In genomic region chr3:134029734-134030381, GRCh38 we compare ENCODE assay signal across 8 cellular contexts.
DNase-seq lines count a peak whose midpoint lies in the region; ATAC-seq and TF ChIP-seq lines count a peak whose summit lies in the region.

Gene SLCO2A1 (minus strand): TSS chr3:134029925. CDS start chr3:134029802, 123 bp downstream.

- no peaks in the 10 kb centered on the region for H3K9me3 Mint-ChIP-seq in stimulated activated naive B cell treated with anti-CD40 and anti-IgM and Interleukin-4, amounts not matched to agents 10 μg/mL and 1 μg/mL and 100 μg/mL, for 72 hours

- DNase-seq in D341Med (ENCODE audit: low spot score): peak; percentile 74
- DNase-seq in NB4 (ENCODE audit: low read depth): peak; percentile 51
- peak; percentile 43 for DNase-seq in T47D (ENCODE audit: low read depth in 1 of 2, low spot score in 1 of 2)
- peak; percentile 14 for DNase-seq in kidney glomerular epithelial cell (lab: John Stamatoyannopoulos, UW)
- DNase-seq in stimulated activated naive B cell treated with anti-CD40 and anti-IgM and Interleukin-4, amounts not matched to agents 10 μg/mL and 1 μg/mL and 100 μg/mL, for 72 hours: no peak

- H3K36me3 Mint-ChIP-seq in stimulated activated naive B cell treated with anti-CD40 and anti-IgM and Interleukin-4, amounts not matched to agents 10 μg/mL and 1 μg/mL and 100 μg/mL, for 72 hours: no peaks in the 10 kb centered on the region

- TF ChIP-seq CTCF in NB4 (IDR thresholded peaks at IDR 0.05; ENCODE audit: low read depth, low read length): no peak

- H3K4me3 Mint-ChIP-seq in stimulated activated naive B cell treated with anti-CD40 and anti-IgM and Interleukin-4, amounts not matched to agents 10 μg/mL and 1 μg/mL and 100 μg/mL, for 72 hours: peak within 1 kb of the TSS; percentile 68 to 79

- ATAC-seq in stimulated activated naive B cell treated with anti-CD40 and anti-IgM and Interleukin-4, amounts not matched to agents 10 μg/mL and 1 μg/mL and 100 μg/mL, for 72 hours (replicated peaks): peak; percentile 46 to 58
- ATAC-seq in GM21737 (IDR thresholded peaks at IDR 0.05; ENCODE audit: unreplicated experiment) (no peak), GM18867 (IDR thresholded peaks at IDR 0.05; ENCODE audit: unreplicated experiment) (no peak), HG02678 (IDR thresholded peaks at IDR 0.05; ENCODE audit: unreplicated experiment) (no peak)

- no peak within 1 kb of the TSS for H3K4me3 ChIP-seq in NB4 (ENCODE audit: low read depth, low read length)

- TF ChIP-seq POLR2A in NB4 (IDR thresholded peaks at IDR 0.05; ENCODE audit: extremely low read depth, insufficient read length): no peak

- in situ Hi-C loops in T47D (cut with HindIII; ENCODE audit: low pct_unique_long_range_greater_than_20kb, low sequenced_read_pairs): no loop called here

- peaks cover 7 to 10% of the 10 kb centered on the region in 2 donors for H3K4me1 Mint-ChIP-seq in stimulated activated naive B cell treated with anti-CD40 and anti-IgM and Interleukin-4, amounts not matched to agents 10 μg/mL and 1 μg/mL and 100 μg/mL, for 72 hours

- no peak within 1 kb of the TSS for H3K27ac Mint-ChIP-seq in stimulated activated naive B cell treated with anti-CD40 and anti-IgM and Interleukin-4, amounts not matched to agents 10 μg/mL and 1 μg/mL and 100 μg/mL, for 72 hours

- H3K27me3 Mint-ChIP-seq in stimulated activated naive B cell treated with anti-CD40 and anti-IgM and Interleukin-4, amounts not matched to agents 10 μg/mL and 1 μg/mL and 100 μg/mL, for 72 hours: peaks cover 47 to 57% of the 10 kb centered on the region in 2 donors

Comparison
In these comparisons a context has a peak if more than half of its experiments do, and no peak if none do; other contexts are left out.
1. ATAC-seq: peak in stimulated activated naive B cell treated with anti-CD40 and anti-IgM and Interleukin-4, amounts not matched to agents 10 μg/mL and 1 μg/mL and 100 μg/mL, for 72 hours (2 of 2); none in GM21737 (single experiment), GM18867 (single experiment) and HG02678 (single experiment).